In genomic region chr4:184808719-184809062, GRCh38 we compare ENCODE assay signal across 1 cellular context.
TF ChIP-seq lines count a peak whose summit lies in the region.

No MANE protein-coding gene starts in this region.

TF ChIP-seq in HCT116, 20 proteins besides CTCF, POLR2A, EP300 and RAD21 (continued from another document):
- TF ChIP-seq ATF3 (IDR thresholded peaks at IDR 0.05), result no peak
- no peak for TF ChIP-seq YY1 (IDR thresholded peaks at IDR 0.05; ENCODE audit: extremely low read depth, insufficient replicate concordance, low read depth, low read length)
- TF ChIP-seq JUND (IDR thresholded peaks at IDR 0.05), result no peak
- TF ChIP-seq FOSL1 (IDR thresholded peaks at IDR 0.05; ENCODE audit: low read depth), result no peak
- TF ChIP-seq CEBPB (IDR thresholded peaks at IDR 0.05; ENCODE audit: low read depth), result no peak
- TF ChIP-seq ZBTB33 (IDR thresholded peaks at IDR 0.05; ENCODE audit: extremely low read depth, insufficient replicate concordance, low read length), result no peak
- TF ChIP-seq EGR1 (IDR thresholded peaks at IDR 0.05; ENCODE audit: low read depth), result no peak
- no peak for TF ChIP-seq ZNF274 (IDR thresholded peaks at IDR 0.05; ENCODE audit: low read depth, low read length)
- TF ChIP-seq POLR2AphosphoS5 (IDR thresholded peaks at IDR 0.05; ENCODE audit: low read depth, low read length), result no peak
- TF ChIP-seq TCF7L2 (IDR thresholded peaks at IDR 0.05; ENCODE audit: borderline replicate concordance, extremely low read depth, insufficient read depth, insufficient read length), result no peak
- TF ChIP-seq ZFX (IDR thresholded peaks at IDR 0.05), result no peak
